Comparison of ENCODE assay signal across 3 cellular contexts in the genomic region with DNA sequence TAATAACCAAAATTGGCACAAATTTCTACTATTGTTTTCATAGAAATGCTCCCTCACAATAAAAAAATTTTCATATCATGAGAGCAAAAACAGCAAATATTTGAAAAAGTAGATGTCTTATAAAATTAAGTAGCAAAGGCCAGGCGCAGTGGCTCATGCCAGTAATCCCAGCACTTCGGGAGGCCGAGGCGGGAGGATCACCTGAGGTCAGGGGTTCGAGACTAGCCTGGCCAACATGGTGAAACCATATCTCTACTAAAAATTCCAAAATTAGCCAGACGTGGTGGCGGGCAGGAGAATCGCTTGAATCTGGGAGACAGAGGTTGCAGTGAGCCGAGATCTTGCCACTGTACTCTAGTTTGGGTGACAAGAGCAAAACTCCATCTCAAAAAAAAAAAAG. TPM values are rescaled to one million over a fixed set of nuclear protein-coding genes. Genes with fewer than 3 reads are reported as not detected.
"Had no signal": no experiment of that assay in that cellular context is flagged by ENCODE, and none has a peak within 500 bp of the region (broad histone marks: within the 10 kb centered on the region; RNA-seq: fewer than 3 reads in every experiment).

No MANE protein-coding gene starts in this region.

RNA-seq across cellular contexts. Expression of a gene that starts 17.2 kb away (rescaled TPM):
- total RNA-seq: HepG2, HT-29, IMR-90 had no signal
